ENCODE assay signal across 29 cellular contexts in the genomic region with DNA sequence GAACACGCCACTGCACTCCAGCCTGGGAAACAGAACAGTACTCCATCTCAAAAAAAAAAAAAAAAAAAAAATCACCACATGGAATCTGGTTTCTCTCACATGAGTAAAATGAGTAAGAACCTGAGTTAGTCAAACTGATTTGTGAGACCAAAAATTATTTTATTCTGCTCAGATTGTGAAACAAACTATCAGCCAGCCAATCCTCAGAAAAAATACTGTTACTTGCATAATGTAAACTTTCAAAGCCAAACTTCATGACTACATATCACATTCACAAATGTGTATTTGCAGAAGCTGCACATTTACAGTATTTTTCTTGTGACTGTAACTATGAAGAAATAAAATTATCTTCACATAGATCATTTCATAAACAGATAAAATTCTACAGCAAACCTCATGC. TPM values are rescaled to one million over a fixed set of nuclear protein-coding genes. Genes with fewer than 3 reads are reported as not detected.
DNase-seq lines count a peak whose midpoint lies in the region; ATAC-seq, FAIRE-seq and TF ChIP-seq lines count a peak whose summit lies in the region.
"Had no signal": no experiment of that assay in that cellular context is flagged by ENCODE, and none has a peak within 500 bp of the region (broad histone marks: within the 10 kb centered on the region; RNA-seq: fewer than 3 reads in every experiment).

No MANE protein-coding gene starts in this region.

- H3K36me3 ChIP-seq in astrocyte (ENCODE audit: insufficient read depth, low read length) (peaks cover 3% of the 10 kb centered on the region), right lobe of liver (peaks cover 0 to 40% (median 2%) of the 10 kb centered on the region in 4 donors)

- no peak overlapping the region for H3K4me2 ChIP-seq in astrocyte (ENCODE audit: low read length)
- H3K4me2 ChIP-seq: BLaER1, SK-N-SH had no signal

- H3K4me1 ChIP-seq in astrocyte (ENCODE audit: insufficient read depth, low read length) (no peaks in the 10 kb centered on the region), right lobe of liver (no peaks in the 10 kb centered on the region)
- H3K4me1 ChIP-seq: BLaER1 had no signal

- H3K79me2 ChIP-seq in astrocyte (ENCODE audit: insufficient read depth, low read length) = peaks cover 51% of the 10 kb centered on the region

- H3K27me3 ChIP-seq in AG04450 (ENCODE audit: control insufficient read depth, insufficient read depth, low read length) (no peaks in the 10 kb centered on the region), astrocyte (ENCODE audit: insufficient read depth, low read length) (no peaks in the 10 kb centered on the region), right lobe of liver (no peaks in the 10 kb centered on the region)
- H3K27me3 ChIP-seq: BLaER1 had no signal

- H2AFZ ChIP-seq in astrocyte (ENCODE audit: low read depth, low read length) = no peak overlapping the region

- H3K36me3 Mint-ChIP-seq in astrocyte (ENCODE audit: low read depth, unreplicated experiment) = no peaks in the 10 kb centered on the region
- peaks cover 82% of the 10 kb centered on the region for H3K36me3 Mint-ChIP-seq in effector memory CD8-positive, alpha-beta T cell (ENCODE audit: insufficient read depth)

- CTCF ChIA-PET in AG04450 (lab: Charles Lee) = no interaction called here

- no peak overlapping the region for H3K4me3 Mint-ChIP-seq in astrocyte (ENCODE audit: unreplicated experiment)
- H3K4me3 Mint-ChIP-seq in effector memory CD8-positive, alpha-beta T cell = no peak overlapping the region
- H3K4me3 Mint-ChIP-seq: CD4-positive, alpha-beta T cell; HFFc6 had no signal

- no peaks in the 10 kb centered on the region for H3K9me3 Mint-ChIP-seq in astrocyte (ENCODE audit: unreplicated experiment)
- H3K9me3 Mint-ChIP-seq in effector memory CD8-positive, alpha-beta T cell = no peaks in the 10 kb centered on the region
- H3K9me3 Mint-ChIP-seq: CD4-positive, alpha-beta T cell; HFFc6 had no signal

- H3K9ac ChIP-seq in astrocyte (ENCODE audit: low read length) = no peak overlapping the region
- H3K9ac ChIP-seq: BLaER1, SK-N-SH had no signal

- H3K9me3 ChIP-seq in AG04450 (ENCODE audit: control insufficient read depth, insufficient read depth, low read length) = no peaks in the 10 kb centered on the region
- no peaks in the 10 kb centered on the region for H3K9me3 ChIP-seq in astrocyte (ENCODE audit: insufficient read depth, low read depth, low read length)
- no peaks in the 10 kb centered on the region for H3K9me3 ChIP-seq in right lobe of liver
- H3K9me3 ChIP-seq: BLaER1, SK-N-SH had no signal

- no peaks in the 10 kb centered on the region for H3K4me1 Mint-ChIP-seq in astrocyte (ENCODE audit: low read depth, unreplicated experiment)
- peaks cover 0 to 9% of the 10 kb centered on the region in 2 donors for H3K4me1 Mint-ChIP-seq in effector memory CD8-positive, alpha-beta T cell (ENCODE audit: low read depth in 2 of 2)

- POLR2A ChIA-PET in AG04450 (lab: Yijun Ruan, JAX) = interaction anchor here (0.7 kb wide), 1 partner anchor 419 kb away, joined by 6 read pairs; no protein-coding TSS in a partner anchor

- ATAC-seq in effector memory CD8-positive, alpha-beta T cell (replicated peaks) = no peak
- ATAC-seq in GM18858 (IDR thresholded peaks at IDR 0.05; ENCODE audit: unreplicated experiment) = no peak
- ATAC-seq in right lobe of liver = no peak
- ATAC-seq: GM12878, HepG2, K562, PC-3 had no signal

- H3K27ac ChIP-seq in AG04450 (ENCODE audit: low read depth, low read length) (peak overlapping the region; percentile 66), astrocyte (ENCODE audit: low read depth, low read length) (no peak overlapping the region), caudate nucleus (ENCODE audit: low read depth, low read length) (no peak overlapping the region), right lobe of liver (no peak overlapping the region)
- H3K27ac ChIP-seq: 22Rv1, BLaER1 had no signal

- WGBS in right lobe of liver (ENCODE audit: insufficient coverage, low coverage, low lambda C conversion rate, missing lambda C conversion rate) = 100% methylated on average over 1 of the region's 1 CpG

- no peaks in the 10 kb centered on the region for H3K27me3 Mint-ChIP-seq in astrocyte (ENCODE audit: low read depth, unreplicated experiment)
- no peaks in the 10 kb centered on the region for H3K27me3 Mint-ChIP-seq in effector memory CD8-positive, alpha-beta T cell
- H3K27me3 Mint-ChIP-seq: CD4-positive, alpha-beta T cell had no signal

- intact Hi-C loops in right lobe of liver (cut with DNase I) = no loop called here

- DNase-seq in AG04450 (ENCODE audit: low read depth, low spot score) (peak; percentile 44), HCEC 1CT (peak; percentile 59), astrocyte (ENCODE audit: low read depth) (no peak), fibroblast of the aortic adventitia (ENCODE audit: low read depth) (peak; percentile 45), caudate nucleus (lab: John Stamatoyannopoulos, UW) (no peak), right lobe of liver (no peak)
- DNase-seq in effector memory CD8-positive, alpha-beta T cell = no peak
- DNase-seq: CD4-positive, alpha-beta T cell; COR-L47; DMS53; HFFc6; Kasumi-1; NCI-H1105 treated with DMSO at 0.1 percent for 48 hours; NCI-H2029; NCI-H446 treated with DMSO at 0.1 percent for 48 hours; NCI-H526; NCI-H82; NK-92 treated with Interleukin-12 subunit alpha and Interleukin-12 subunit beta, amount 100 ng/mL, for 24 hours; PC-3; SK-N-SH had no signal

- FAIRE-seq in astrocyte (lab: Jason Lieb, UNC) = no peak
- FAIRE-seq: G401.6, GM12878, GM19239, H54, HepG2, K562 had no signal

- peak overlapping the region; percentile 34 for H3K27ac Mint-ChIP-seq in astrocyte (ENCODE audit: unreplicated experiment)
- no peak overlapping the region for H3K27ac Mint-ChIP-seq in effector memory CD8-positive, alpha-beta T cell
- H3K27ac Mint-ChIP-seq: CD4-positive, alpha-beta T cell; HFFc6 had no signal

- no peak for TF ChIP-seq POLR2A in right lobe of liver (IDR thresholded peaks at IDR 0.05)

- H4K20me1 ChIP-seq in astrocyte (ENCODE audit: insufficient read depth, low read length) = peaks cover 22% of the 10 kb centered on the region

- TF ChIP-seq CTCF in AG04450 (IDR thresholded peaks at IDR 0.05; ENCODE audit: low read depth, low read length) = no peak
- TF ChIP-seq CTCF in astrocyte (IDR thresholded peaks at IDR 0.05; ENCODE audit: insufficient read depth, low read depth, low read length) = no peak
- TF ChIP-seq CTCF in fibroblast of the aortic adventitia (IDR thresholded peaks at IDR 0.05; ENCODE audit: insufficient read depth, low read length) = no peak
- TF ChIP-seq CTCF in right lobe of liver (IDR thresholded peaks at IDR 0.05) = no peak

- no peak overlapping the region for H3K4me3 ChIP-seq in AG04450 (ENCODE audit: low read depth, low read length)
- no peak overlapping the region for H3K4me3 ChIP-seq in astrocyte (ENCODE audit: insufficient read depth, low read depth, low read length)
- no peak overlapping the region for H3K4me3 ChIP-seq in fibroblast of the aortic adventitia (ENCODE audit: low read depth, low read length)
- H3K4me3 ChIP-seq in right lobe of liver = no peak overlapping the region
- H3K4me3 ChIP-seq: BLaER1, GM12878, K562 had no signal

RNA-seq across cellular contexts. Expression of a gene that starts 23.2 kb away (rescaled TPM):
- polyA plus RNA-seq in AG04450 (2011; rRNA removed) = 138 and 192 TPM in 2 replicates
- polyA minus RNA-seq in AG04450 (2011; rRNA and poly(A)+ RNA removed) = 48.5 and 82.6 TPM in 2 replicates
- total RNA-seq in astrocyte (141 and 157 TPM in 2 replicates), fibroblast of the aortic adventitia (ENCODE audit: low replicate concordance) (68.5 and 158 TPM in 2 replicates), right lobe of liver (10 to 100 TPM; 43.3 to 70.8 (median 55.0) TPM)

RNA-seq across cellular contexts. Expression of a gene that starts 50.4 kb away (rescaled TPM):
- 41.9 and 63.4 TPM in 2 replicates for polyA plus RNA-seq in AG04450 (2011; rRNA removed)
- 22.3 and 28.9 TPM in 2 replicates for polyA minus RNA-seq in AG04450 (2011; rRNA and poly(A)+ RNA removed)
- total RNA-seq in astrocyte (61.7 and 64.1 TPM in 2 replicates), fibroblast of the aortic adventitia (ENCODE audit: low replicate concordance) (71.4 and 74.1 TPM in 2 replicates), right lobe of liver (10 to 100 TPM; 16.4 to 37.8 (median 28.4) TPM)

Comparison
In these comparisons a context has a peak if more than half of its experiments do, and no peak if none do; other contexts are left out.
1. DNase-seq: peak in AG04450 (single experiment), HCEC 1CT (single experiment) and fibroblast of the aortic adventitia (single experiment); none in astrocyte (single experiment), caudate nucleus (0 of 61), effector memory CD8-positive, alpha-beta T cell (0 of 3) and right lobe of liver (0 of 3).